Comparison of ENCODE assay signal across 2 cellular contexts in the genomic region with DNA sequence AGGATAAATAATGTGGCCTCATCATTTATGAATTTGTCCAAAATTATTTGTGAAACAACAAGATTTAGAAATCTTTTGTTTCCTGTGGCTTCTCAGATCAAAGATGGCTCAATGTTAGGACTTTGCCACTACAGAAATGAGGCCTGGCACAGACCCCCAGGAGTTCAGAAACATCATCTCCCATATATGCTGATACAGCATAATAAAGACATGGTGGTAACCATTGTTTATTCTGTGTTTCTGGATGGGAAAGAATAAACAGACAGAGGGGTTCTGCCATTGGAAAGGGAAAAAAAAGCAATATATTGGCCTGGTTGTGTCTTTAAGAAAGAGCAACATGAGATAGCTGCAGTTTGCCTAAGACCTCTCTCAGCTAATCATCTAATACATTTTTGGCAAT.
TF ChIP-seq lines count a peak whose summit lies in the region.

No MANE protein-coding gene starts in this region.

TF ChIP-seq in HepG2, 621 proteins besides CTCF, POLR2A, EP300 and RAD21:
- TF ChIP-seq MAFK (conservative IDR thresholded peaks at IDR 0.05 in 1 of 2, IDR thresholded peaks at IDR 0.05 in 1 of 2; ENCODE audit: low read length in 2 of 2) (peak; percentile 91 to 97), NFE2 (CRISPR knock-in tag; IDR thresholded peaks at IDR 0.05) (no peak), MAFF (IDR thresholded peaks at IDR 0.05; ENCODE audit: low read depth, low read length) (peak; percentile 96)

TF ChIP-seq in K562, 482 proteins besides CTCF, POLR2A, EP300 and RAD21:
- peak; percentile 84 for TF ChIP-seq ZNF316 (IDR thresholded peaks at IDR 0.05)
- TF ChIP-seq, protein P1, sequence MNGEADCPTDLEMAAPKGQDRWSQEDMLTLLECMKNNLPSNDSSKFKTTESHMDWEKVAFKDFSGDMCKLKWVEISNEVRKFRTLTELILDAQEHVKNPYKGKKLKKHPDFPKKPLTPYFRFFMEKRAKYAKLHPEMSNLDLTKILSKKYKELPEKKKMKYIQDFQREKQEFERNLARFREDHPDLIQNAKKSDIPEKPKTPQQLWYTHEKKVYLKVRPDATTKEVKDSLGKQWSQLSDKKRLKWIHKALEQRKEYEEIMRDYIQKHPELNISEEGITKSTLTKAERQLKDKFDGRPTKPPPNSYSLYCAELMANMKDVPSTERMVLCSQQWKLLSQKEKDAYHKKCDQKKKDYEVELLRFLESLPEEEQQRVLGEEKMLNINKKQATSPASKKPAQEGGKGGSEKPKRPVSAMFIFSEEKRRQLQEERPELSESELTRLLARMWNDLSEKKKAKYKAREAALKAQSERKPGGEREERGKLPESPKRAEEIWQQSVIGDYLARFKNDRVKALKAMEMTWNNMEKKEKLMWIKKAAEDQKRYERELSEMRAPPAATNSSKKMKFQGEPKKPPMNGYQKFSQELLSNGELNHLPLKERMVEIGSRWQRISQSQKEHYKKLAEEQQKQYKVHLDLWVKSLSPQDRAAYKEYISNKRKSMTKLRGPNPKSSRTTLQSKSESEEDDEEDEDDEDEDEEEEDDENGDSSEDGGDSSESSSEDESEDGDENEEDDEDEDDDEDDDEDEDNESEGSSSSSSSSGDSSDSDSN (IDR thresholded peaks at IDR 0.05; ENCODE audit: borderline replicate concordance in 1 of 2, low read depth in 2 of 2, low read length in 2 of 2) = no peak
- no peak for TF ChIP-seq PHB2 (IDR thresholded peaks at IDR 0.05; ENCODE audit: low read depth)
- TF ChIP-seq, protein P2, sequence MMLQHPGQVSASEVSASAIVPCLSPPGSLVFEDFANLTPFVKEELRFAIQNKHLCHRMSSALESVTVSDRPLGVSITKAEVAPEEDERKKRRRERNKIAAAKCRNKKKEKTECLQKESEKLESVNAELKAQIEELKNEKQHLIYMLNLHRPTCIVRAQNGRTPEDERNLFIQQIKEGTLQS (IDR thresholded peaks at IDR 0.05) = no peak
- TF ChIP-seq, protein P2 (CRISPR knock-in tag; conservative IDR thresholded peaks at IDR 0.05) = no peak
- TF ChIP-seq IRF2 (CRISPR knock-in tag; IDR thresholded peaks at IDR 0.05) = no peak
- peak; percentile 89 for TF ChIP-seq MAFK (IDR thresholded peaks at IDR 0.05; ENCODE audit: low read length)
- peak; percentile 64; the same call in 1 of the 2 replicates for TF ChIP-seq C11orf30 (IDR thresholded peaks at IDR 0.05; ENCODE audit: low read depth)
- TF ChIP-seq EP400 (IDR thresholded peaks at IDR 0.05) = no peak
- no peak for TF ChIP-seq GTF2A2 (tag; IDR thresholded peaks at IDR 0.05)
- TF ChIP-seq ZNF76 (CRISPR knock-in tag; IDR thresholded peaks at IDR 0.05; ENCODE audit: borderline replicate concordance) = no peak
- TF ChIP-seq ZNF696 (CRISPR knock-in tag; conservative IDR thresholded peaks at IDR 0.05) = no peak
- no peak for TF ChIP-seq NCOA1 (IDR thresholded peaks at IDR 0.05; ENCODE audit: low read depth)
- TF ChIP-seq LCOR (CRISPR knock-in tag; IDR thresholded peaks at IDR 0.05) = no peak
- TF ChIP-seq KDM5B (IDR thresholded peaks at IDR 0.05; ENCODE audit: insufficient replicate concordance, low read depth, low read length) = no peak
- TF ChIP-seq MAFG (tag; conservative IDR thresholded peaks at IDR 0.05) = peak; percentile 77
- no peak for TF ChIP-seq ZNF197 (CRISPR knock-in tag; IDR thresholded peaks at IDR 0.05; ENCODE audit: low read depth)
- TF ChIP-seq MAFF (IDR thresholded peaks at IDR 0.05; ENCODE audit: low read length) = peak; percentile 90
- no peak for TF ChIP-seq ZNF3 (CRISPR knock-in tag; IDR thresholded peaks at IDR 0.05)
